ENCODE assay signal across 28 cellular contexts in genomic region chr2:86293612-86294011, GRCh38. TPM values are rescaled to one million over a fixed set of nuclear protein-coding genes. Genes with fewer than 3 reads are reported as not detected.
DNase-seq lines count a peak whose midpoint lies in the region; ATAC-seq, FAIRE-seq and TF ChIP-seq lines count a peak whose summit lies in the region.
"Had no signal": no experiment of that assay in that cellular context is flagged by ENCODE, and none has a peak within 500 bp of the region (broad histone marks: within the 10 kb centered on the region; RNA-seq: fewer than 3 reads in every experiment).

No MANE protein-coding gene starts in this region.

- FAIRE-seq in islet of Langerhans (lab: Jason Lieb, UNC): peak; percentile 96
- FAIRE-seq: GM12891 had no signal

- H3K79me2 ChIP-seq in PC-3 (ENCODE audit: low read length): no peaks in the 10 kb centered on the region

- BruUV-seq in PC-3 (replicated peaks; lab: Mats Ljungman, UMichigan): no TSS peak

- H3K4me3 ChIP-seq in PC-3 (ENCODE audit: low read length): no peak overlapping the region
- H3K4me3 ChIP-seq: BLaER1, left lung, right lobe of liver, stomach, thyroid gland had no signal

- no peaks in the 10 kb centered on the region for H4K20me1 ChIP-seq in PC-3 (ENCODE audit: low read length)
- H4K20me1 ChIP-seq: BLaER1 had no signal

- no peaks in the 10 kb centered on the region for H3K4me1 ChIP-seq in PC-3 (ENCODE audit: insufficient read depth, low read length)
- H3K4me1 ChIP-seq: BLaER1, left lung, right lobe of liver, thyroid gland had no signal

- no peak for TF ChIP-seq CTCF in PC-3 (conservative IDR thresholded peaks at IDR 0.05; ENCODE audit: low read depth, low read length)

- no peaks in the 10 kb centered on the region for H3K36me3 ChIP-seq in PC-3 (ENCODE audit: low read depth, low read length)
- H3K36me3 ChIP-seq: BLaER1, left lung, right lobe of liver, stomach, thyroid gland had no signal

- peaks cover 51% of the 10 kb centered on the region for H3K27me3 ChIP-seq in PC-3 (ENCODE audit: low read length)
- H3K27me3 ChIP-seq: BLaER1, right lobe of liver, stomach, thyroid gland had no signal

- no peak overlapping the region for H3K4me2 ChIP-seq in PC-3 (ENCODE audit: low read length)
- H3K4me2 ChIP-seq: BLaER1, SK-N-SH had no signal

- CTCF ChIA-PET in PC-3 (lab: Charles Lee): no interaction called here

- ATAC-seq in PC-3 (no peak), GM18498 (IDR thresholded peaks at IDR 0.05; ENCODE audit: unreplicated experiment) (no peak)
- ATAC-seq: HCT116, left lung, right lobe of liver, Right ventricle myocardium inferior had no signal

- H2AFZ ChIP-seq in PC-3 (ENCODE audit: low read length): no peak overlapping the region

- no peaks in the 10 kb centered on the region for H3K9me2 ChIP-seq in PC-3 (replicated peaks; ENCODE audit: low read length)
- H3K9me2 ChIP-seq: SK-N-SH had no signal

- no peaks in the 10 kb centered on the region for H3K9me3 ChIP-seq in PC-3 (ENCODE audit: low read length)
- H3K9me3 ChIP-seq: BLaER1, left lung, right lobe of liver, SK-N-SH, stomach, thyroid gland had no signal

- H3F3A ChIP-seq in PC-3 (ENCODE audit: low read length, unreplicated experiment): no peaks in the 10 kb centered on the region

- H3K9ac ChIP-seq in PC-3 (ENCODE audit: low read length): no peak overlapping the region
- H3K9ac ChIP-seq: BLaER1, SK-N-SH had no signal

- DNase-seq in M059J (ENCODE audit: low read depth) (peak; percentile 46), PC-3 (peak; percentile 35), renal cortical epithelial cell (ENCODE audit: low read depth) (peak; percentile 58), NCI-H1105 treated with DMSO at 0.1 percent for 48 hours (lab: John Stamatoyannopoulos, UW) (no peak), UCSD-AML1 (lab: John Stamatoyannopoulos, UW; ENCODE audit: unreplicated experiment) (no peak)
- DNase-seq: activated CD4-positive, alpha-beta memory T cell treated with anti-CD3 and anti-CD28 coated beads, Interleukin-2, amount 10 ng/mL, durations not matched to agents 7 days and 5 days; activated CD8-positive, alpha-beta memory T cell treated with anti-CD3 and anti-CD28 coated beads, Interleukin-2, amount 50 U/mL, for 48 hours; activated naive CD4-positive, alpha-beta T cell treated with anti-CD3 and anti-CD28 coated beads, Interleukin-2, amount 50 U/mL, for 16 hours; amniotic stem cell; hypothalamus; KBM-7; left lung; mesenchymal stem cell; MM.1S; NCI-H1417; NCI-H2107; OCI-M1; right lobe of liver; SK-N-SH; stimulated activated CD8-positive, alpha-beta memory T cell treated with anti-CD3 and anti-CD28 coated beads, Interleukin-4, amount 100 ng/mL, for 48 hours; stomach; thyroid gland had no signal

- POLR2A ChIA-PET in PC-3 (lab: Charles Lee; ENCODE audit: unreplicated experiment): no interaction called here

- H3K27ac ChIP-seq in PC-3 (ENCODE audit: low read length): no peak overlapping the region
- H3K27ac ChIP-seq: BLaER1, left lung, right lobe of liver, stomach, thyroid gland had no signal

- intact Hi-C loops in PC-3 (cut with micrococcal nuclease): no loop called here

RNA-seq across cellular contexts. Expression of gene REEP1, which starts 43.8 kb away (rescaled TPM):
- total RNA-seq in M059J (2014; rRNA removed; shearing (Covaris generic)): 2.5 and 3.4 TPM in 2 replicates
- total RNA-seq in PC-3 (2014; rRNA removed) (0.06 TPM in 1 of 2 replicates, not detected in the other), renal cortical epithelial cell (0.17 and 0.35 TPM in 2 replicates)
- total RNA-seq: activated CD4-positive, alpha-beta memory T cell treated with anti-CD3 and anti-CD28 coated beads, Interleukin-2, amount 10 ng/mL, durations not matched to agents 7 days and 5 days had no signal

Comparison
In these comparisons a context has a peak if more than half of its experiments do, and no peak if none do; other contexts are left out.
1. DNase-seq: peak in M059J (single experiment), PC-3 (single experiment) and renal cortical epithelial cell (single experiment); none in NCI-H1105 treated with DMSO at 0.1 percent for 48 hours (single experiment) and UCSD-AML1 (single experiment).